ENCODE assay signal across 14 cellular contexts in genomic region chr7:138842111-138842510, GRCh38. TPM values are rescaled to one million over a fixed set of nuclear protein-coding genes. Genes with fewer than 3 reads are reported as not detected.
DNase-seq lines count a peak whose midpoint lies in the region.
"Had no signal": no experiment of that assay in that cellular context is flagged by ENCODE, and none has a peak within 500 bp of the region (broad histone marks: within the 10 kb centered on the region; RNA-seq: fewer than 3 reads in every experiment).

No MANE protein-coding gene starts in this region.

- DNase-seq in AG08395 (ENCODE audit: low spot score) (peak; percentile 72), LHCN-M2 (ENCODE audit: low read depth) (peak; percentile 31), astrocyte of the hippocampus (ENCODE audit: low read depth, low spot score) (peak; percentile 87), iPS-NIHi7 (ENCODE audit: extremely low spot score) (peak; percentile 63), cortex of kidney (lab: John Stamatoyannopoulos, UW) (no peak), hypothalamus (lab: John Stamatoyannopoulos, UW) (no peak), midbrain (lab: John Stamatoyannopoulos, UW) (no peak)
- DNase-seq in stimulated activated CD4-positive, alpha-beta T cell treated with anti-CD3 and anti-CD28 coated beads, Interleukin-15, amount 100 ng/mL, for 24 hours = no peak
- DNase-seq: DMS79 treated with DMSO at 0.1 percent for 48 hours; effector CD4-positive, alpha-beta T cell; NCI-H187; testis had no signal

RNA-seq across cellular contexts. Expression of gene ATP6V0A4, which starts 44.1 kb away (rescaled TPM):
- total RNA-seq in LHCN-M2 (2014; rRNA removed) = 0.06 and 0.19 TPM in 2 replicates
- polyA plus RNA-seq in LHCN-M2 (2012) = 0.41 TPM
- total RNA-seq: mononuclear cell; T-helper 2 cell treated with Interferon-gamma antibody and Interleukin-4, amounts not matched to agents 100 ng/mL and 5 ng/mL, for 36 hours had no signal

RNA-seq across cellular contexts. Expression of gene TMEM213, which starts 44.3 kb away (rescaled TPM):
- total RNA-seq in LHCN-M2 (2014; rRNA removed) = not detected in 2 replicates
- not detected for polyA plus RNA-seq in LHCN-M2 (2012)
- total RNA-seq: mononuclear cell; T-helper 2 cell treated with Interferon-gamma antibody and Interleukin-4, amounts not matched to agents 100 ng/mL and 5 ng/mL, for 36 hours had no signal

Comparison
In these comparisons a context has a peak if more than half of its experiments do, and no peak if none do; other contexts are left out.
1. DNase-seq: peak in AG08395 (single experiment), LHCN-M2 (single experiment), astrocyte of the hippocampus (single experiment) and iPS-NIHi7 (single experiment); none in stimulated activated CD4-positive, alpha-beta T cell treated with anti-CD3 and anti-CD28 coated beads, Interleukin-15, amount 100 ng/mL, for 24 hours (single experiment), cortex of kidney (single experiment), hypothalamus (0 of 51) and midbrain (single experiment).